Comparison of ENCODE assay signal across 19 cellular contexts in genomic region chr2:96131152-96131817, GRCh38. TPM values are rescaled to one million over a fixed set of nuclear protein-coding genes. Genes with fewer than 3 reads are reported as not detected.
DNase-seq lines count a peak whose midpoint lies in the region; ATAC-seq, FAIRE-seq and TF ChIP-seq lines count a peak whose summit lies in the region.
"Had no signal": no experiment of that assay in that cellular context is flagged by ENCODE, and none has a peak within 500 bp of the region (broad histone marks: within the 10 kb centered on the region; RNA-seq: fewer than 3 reads in every experiment).

No MANE protein-coding gene starts in this region.

- H3K4me3 ChIP-seq in KMS-11 (IDR thresholded peaks at IDR 0.05; ENCODE audit: insufficient read depth, low read depth, low read length) (no peak overlapping the region), HepG2 (replicated peaks in 1 of 3; ENCODE audit: insufficient read depth in 1 of 3, low read depth in 2 of 3, low read length in 3 of 3) (no peak overlapping the region), colonic mucosa (no peak overlapping the region)
- H3K4me3 ChIP-seq: A549; BLaER1 treated with 17β-estradiol and CSF1 and Interleukin-3, amounts not matched to agents 10 nM and 100 nM; spleen had no signal

- H2AFZ ChIP-seq in KMS-11 (ENCODE audit: low read depth) (peak overlapping the region; percentile 50), HepG2 (ENCODE audit: low read length) (no peak overlapping the region)

- peak overlapping the region; percentile 9; the same call in 1 of the 2 replicates for H3K9ac ChIP-seq in KMS-11
- no peak overlapping the region for H3K9ac ChIP-seq in HepG2 (ENCODE audit: insufficient read depth, low read depth, low read length)
- H3K9ac ChIP-seq in colonic mucosa (ENCODE audit: low read depth in 2 of 2, low read length in 2 of 2), result no peak overlapping the region
- H3K9ac ChIP-seq: BLaER1 treated with 17β-estradiol and CSF1 and Interleukin-3, amounts not matched to agents 10 nM and 100 nM had no signal

- peak overlapping the region; percentile 67 for H3K4me2 ChIP-seq in KMS-11
- no peak overlapping the region for H3K4me2 ChIP-seq in HepG2 (ENCODE audit: low read depth, low read length)
- H3K4me2 ChIP-seq: A549; BLaER1 treated with 17β-estradiol and CSF1 and Interleukin-3, amounts not matched to agents 10 nM and 100 nM had no signal

- peak overlapping the region; percentile 82 for H3K27ac Mint-ChIP-seq in activated CD4-positive, alpha-beta T cell treated with anti-CD3 and anti-CD28 coated beads, Interleukin-2, amount 10 ng/mL, durations not matched to agents 24 days and 14 days
- peak overlapping the region; percentile 40 for H3K27ac Mint-ChIP-seq in activated T-helper 1 cell treated with anti-CD3 and anti-CD28 coated beads, Interleukin-12 subunit alpha, Interleukin-12 subunit beta, Interleukin-2, Interleukin-4 antibody, amounts not matched to agents 30 ng/mL and 10 ng/mL and 1 ng/mL, durations not matched to agents 14 hours and 24 hours and 36 hours

- H3K9me3 ChIP-seq in HepG2 (ENCODE audit: low read length) (no peaks in the 10 kb centered on the region), colonic mucosa (no peaks in the 10 kb centered on the region)
- H3K9me3 ChIP-seq: A549; BLaER1 treated with 17β-estradiol and CSF1 and Interleukin-3, amounts not matched to agents 10 nM and 100 nM; spleen had no signal

- TF ChIP-seq CTCF in KMS-11 (conservative IDR thresholded peaks at IDR 0.05; ENCODE audit: low read depth, low read length) (no peak), HepG2 (CRISPR knock-in tag; IDR thresholded peaks at IDR 0.05) (no peak), colonic mucosa (IDR thresholded peaks at IDR 0.05) (no peak)

- CTCF ChIA-PET in HepG2 (lab: Yijun Ruan, JAX; ENCODE audit: low intra/inter-chr PET ratio, low total read pairs), result no interaction called here

- no peaks in the 10 kb centered on the region for H3K79me2 ChIP-seq in KMS-11 (ENCODE audit: insufficient read depth, low read depth)
- H3K79me2 ChIP-seq in HepG2 (ENCODE audit: insufficient read depth, low read length), result no peaks in the 10 kb centered on the region

- no peak for FAIRE-seq in HepG2 (lab: Jason Lieb, UNC)
- FAIRE-seq: A549 had no signal

- peak overlapping the region; percentile 24; the same call in 1 of the 2 replicates for H3K27ac ChIP-seq in KMS-11
- no peak overlapping the region for H3K27ac ChIP-seq in HepG2 (ENCODE audit: extremely low read length, insufficient read depth, low read length)
- no peak overlapping the region for H3K27ac ChIP-seq in colonic mucosa
- H3K27ac ChIP-seq: A549; BLaER1 treated with 17β-estradiol and CSF1 and Interleukin-3, amounts not matched to agents 10 nM and 100 nM; foreskin keratinocyte; RWPE1 had no signal

- 38% methylated on average over 10 of the region's 10 CpGs for WGBS in HepG2 (ENCODE audit: low lambda C conversion rate)

- TF ChIP-seq EP300 in HepG2 (IDR thresholded peaks at IDR 0.05; ENCODE audit: low read depth in 2 of 2, low read length in 2 of 2) (no peak), HepG2 (CRISPR knock-in tag; IDR thresholded peaks at IDR 0.05; ENCODE audit: borderline replicate concordance) (no peak)

- no peaks in the 10 kb centered on the region for H3K27me3 Mint-ChIP-seq in activated CD4-positive, alpha-beta T cell treated with anti-CD3 and anti-CD28 coated beads, Interleukin-2, amount 10 ng/mL, durations not matched to agents 24 days and 14 days
- H3K27me3 Mint-ChIP-seq in activated T-helper 1 cell treated with anti-CD3 and anti-CD28 coated beads, Interleukin-12 subunit alpha, Interleukin-12 subunit beta, Interleukin-2, Interleukin-4 antibody, amounts not matched to agents 30 ng/mL and 10 ng/mL and 1 ng/mL, durations not matched to agents 14 hours and 24 hours and 36 hours (ENCODE audit: insufficient read depth), result no peaks in the 10 kb centered on the region

- no peaks in the 10 kb centered on the region for H3K9me3 Mint-ChIP-seq in activated CD4-positive, alpha-beta T cell treated with anti-CD3 and anti-CD28 coated beads, Interleukin-2, amount 10 ng/mL, durations not matched to agents 24 days and 14 days
- H3K9me3 Mint-ChIP-seq in activated T-helper 1 cell treated with anti-CD3 and anti-CD28 coated beads, Interleukin-12 subunit alpha, Interleukin-12 subunit beta, Interleukin-2, Interleukin-4 antibody, amounts not matched to agents 30 ng/mL and 10 ng/mL and 1 ng/mL, durations not matched to agents 14 hours and 24 hours and 36 hours, result no peaks in the 10 kb centered on the region
- H3K9me3 Mint-ChIP-seq: neural crest cell had no signal

- peaks cover 18% of the 10 kb centered on the region for H3K4me1 ChIP-seq in KMS-11 (ENCODE audit: low read depth, poor library complexity, severe bottlenecking)
- no peaks in the 10 kb centered on the region for H3K4me1 ChIP-seq in HepG2 (ENCODE audit: insufficient read depth, low read length)
- no peaks in the 10 kb centered on the region for H3K4me1 ChIP-seq in colonic mucosa
- H3K4me1 ChIP-seq: A549, foreskin keratinocyte, spleen had no signal

- POLR2A ChIA-PET in HepG2 (lab: Yijun Ruan, JAX), result no interaction called here

- H3K4me1 Mint-ChIP-seq in activated CD4-positive, alpha-beta T cell treated with anti-CD3 and anti-CD28 coated beads, Interleukin-2, amount 10 ng/mL, durations not matched to agents 24 days and 14 days, result peaks cover 16% of the 10 kb centered on the region
- H3K4me1 Mint-ChIP-seq in activated T-helper 1 cell treated with anti-CD3 and anti-CD28 coated beads, Interleukin-12 subunit alpha, Interleukin-12 subunit beta, Interleukin-2, Interleukin-4 antibody, amounts not matched to agents 30 ng/mL and 10 ng/mL and 1 ng/mL, durations not matched to agents 14 hours and 24 hours and 36 hours (ENCODE audit: low read depth), result peaks cover 12% of the 10 kb centered on the region
- H3K4me1 Mint-ChIP-seq: neural crest cell had no signal

- TF ChIP-seq RAD21 in HepG2 (CRISPR knock-in tag; IDR thresholded peaks at IDR 0.05), result no peak

- no peak for TF ChIP-seq POLR2A in HepG2 (IDR thresholded peaks at IDR 0.05; ENCODE audit: insufficient read depth in 1 of 2, low read depth in 2 of 2, low read length in 2 of 2)

- H3K27me3 ChIP-seq in KMS-11 (ENCODE audit: insufficient read depth, low read depth) (no peaks in the 10 kb centered on the region), HepG2 (ENCODE audit: control insufficient read depth in 1 of 2, insufficient read depth in 2 of 2, low read length in 2 of 2) (peaks cover 25 to 69% of the 10 kb centered on the region in 2 experiments), colonic mucosa (no peaks in the 10 kb centered on the region)
- H3K27me3 ChIP-seq: BLaER1 treated with 17β-estradiol and CSF1 and Interleukin-3, amounts not matched to agents 10 nM and 100 nM; spleen had no signal

- H3K4me3 Mint-ChIP-seq in activated CD4-positive, alpha-beta T cell treated with anti-CD3 and anti-CD28 coated beads, Interleukin-2, amount 10 ng/mL, durations not matched to agents 24 days and 14 days, result peak overlapping the region; percentile 21
- H3K4me3 Mint-ChIP-seq in activated T-helper 1 cell treated with anti-CD3 and anti-CD28 coated beads, Interleukin-12 subunit alpha, Interleukin-12 subunit beta, Interleukin-2, Interleukin-4 antibody, amounts not matched to agents 30 ng/mL and 10 ng/mL and 1 ng/mL, durations not matched to agents 14 hours and 24 hours and 36 hours, result no peak overlapping the region
- H3K4me3 Mint-ChIP-seq: neural crest cell had no signal

- in situ Hi-C loops in HepG2 (cut with HindIII; ENCODE audit: extremely low pct_ligation_motif_present, low pct_unique_long_range_greater_than_20kb), result loop anchor here (25.0 kb wide), 1 partner anchor 381 kb away; the partner anchor contains the start of gene NEURL3
- in situ Hi-C loops in G401 (cut with HindIII; ENCODE audit: low sequenced_read_pairs), result no loop called here

- no peaks in the 10 kb centered on the region for H3K36me3 ChIP-seq in KMS-11 (ENCODE audit: insufficient read depth)
- no peaks in the 10 kb centered on the region for H3K36me3 ChIP-seq in HepG2 (replicated peaks in 1 of 2; ENCODE audit: control insufficient read depth in 1 of 2, insufficient read depth in 2 of 2, low read length in 2 of 2)
- H3K36me3 ChIP-seq in colonic mucosa, result no peaks in the 10 kb centered on the region
- H3K36me3 ChIP-seq: BLaER1 treated with 17β-estradiol and CSF1 and Interleukin-3, amounts not matched to agents 10 nM and 100 nM had no signal

- peaks cover 9% of the 10 kb centered on the region for H3K36me3 Mint-ChIP-seq in activated CD4-positive, alpha-beta T cell treated with anti-CD3 and anti-CD28 coated beads, Interleukin-2, amount 10 ng/mL, durations not matched to agents 24 days and 14 days (ENCODE audit: low read depth)
- peaks cover 6% of the 10 kb centered on the region for H3K36me3 Mint-ChIP-seq in activated T-helper 1 cell treated with anti-CD3 and anti-CD28 coated beads, Interleukin-12 subunit alpha, Interleukin-12 subunit beta, Interleukin-2, Interleukin-4 antibody, amounts not matched to agents 30 ng/mL and 10 ng/mL and 1 ng/mL, durations not matched to agents 14 hours and 24 hours and 36 hours (ENCODE audit: low read depth)

- ATAC-seq in HepG2, result no peak
- ATAC-seq: A549, foreskin keratinocyte, HCT116 had no signal

- no peak for DNase-seq in activated CD4-positive, alpha-beta T cell treated with anti-CD3 and anti-CD28 coated beads, Interleukin-2, amount 10 ng/mL, durations not matched to agents 24 days and 14 days
- DNase-seq in activated CD4-positive, alpha-beta T cell treated with anti-CD3 and anti-CD28 coated beads for 1 hour, result no peak
- no peak for DNase-seq in activated T-helper 1 cell treated with anti-CD3 and anti-CD28 coated beads, Interleukin-12 subunit alpha, Interleukin-12 subunit beta, Interleukin-2, Interleukin-4 antibody, amounts not matched to agents 30 ng/mL and 10 ng/mL and 1 ng/mL, durations not matched to agents 14 hours and 24 hours and 36 hours (ENCODE audit: low spot score)
- peak; percentile 49 for DNase-seq in stimulated activated CD4-positive, alpha-beta T cell treated with anti-CD3 and anti-CD28 coated beads, Interleukin-1b, Interleukin-23, amount 100 ng/mL, for 48 hours
- DNase-seq in HepG2 (ENCODE audit: low spot score) (no peak), G401 (ENCODE audit: low spot score) (no peak), colonic mucosa (no peak)
- DNase-seq: aorta, cerebellar nuclear complex, foreskin keratinocyte, spleen, SW 1271 had no signal

- intact Hi-C loops in activated CD4-positive, alpha-beta T cell treated with anti-CD3 and anti-CD28 coated beads, Interleukin-2, amount 10 ng/mL, durations not matched to agents 24 days and 14 days (cut with micrococcal nuclease), result no loop called here
- intact Hi-C loops in activated T-helper 1 cell treated with anti-CD3 and anti-CD28 coated beads, Interleukin-12 subunit alpha, Interleukin-12 subunit beta, Interleukin-2, Interleukin-4 antibody, amounts not matched to agents 30 ng/mL and 10 ng/mL and 1 ng/mL, durations not matched to agents 14 hours and 24 hours and 36 hours (cut with micrococcal nuclease), result no loop called here
- intact Hi-C loops in HepG2 (cut with micrococcal nuclease; ENCODE audit: unreplicated experiment), result no loop called here
- intact Hi-C loops in colonic mucosa (cut with DNase I), result no loop called here

- BruUV-seq in HepG2 (replicated peaks; lab: Mats Ljungman, UMichigan), result no TSS peak

- no peaks in the 10 kb centered on the region for H4K20me1 ChIP-seq in KMS-11 (ENCODE audit: insufficient read depth)
- H4K20me1 ChIP-seq in HepG2 (ENCODE audit: insufficient read depth, low read length), result no peaks in the 10 kb centered on the region
- H4K20me1 ChIP-seq: BLaER1 treated with 17β-estradiol and CSF1 and Interleukin-3, amounts not matched to agents 10 nM and 100 nM had no signal

RNA-seq across cellular contexts. Expression of gene ASTL, which starts 7.0 kb away (rescaled TPM):
- total RNA-seq in activated CD4-positive, alpha-beta T cell treated with anti-CD3 and anti-CD28 coated beads, Interleukin-2, amount 10 ng/mL, durations not matched to agents 24 days and 14 days, result 2.4 and 3.4 TPM in 2 replicates
- 2.0 and 2.9 TPM in 2 replicates for total RNA-seq in activated T-helper 1 cell treated with anti-CD3 and anti-CD28 coated beads, Interleukin-12 subunit alpha, Interleukin-12 subunit beta, Interleukin-2, Interleukin-4 antibody, amounts not matched to agents 30 ng/mL and 10 ng/mL and 1 ng/mL, durations not matched to agents 14 hours and 24 hours and 36 hours
- total RNA-seq in HepG2 (2016; rRNA removed; fragmentation: Illumina TruSeq; extraction: Trizol) (not detected in 2 replicates), colonic mucosa (under 1 TPM in 1 of 2 donors, not detected in 1; 0.82 TPM)
- total RNA-seq in HepG2 (2016; cell fraction: cytosol; rRNA removed; fragmentation: Illumina TruSeq; extraction: Trizol; ENCODE audit: low read depth), result not detected in 2 replicates
- total RNA-seq in HepG2 (2016; cell fraction: insoluble cytoplasmic fraction; rRNA removed; fragmentation: Illumina TruSeq; extraction: Trizol), result not detected in 2 replicates
- total RNA-seq in HepG2 (2016; cell fraction: membrane; rRNA removed; fragmentation: Illumina TruSeq; extraction: Trizol), result not detected in 2 replicates
- not detected in 2 replicates for total RNA-seq in HepG2 (2016; cell fraction: nucleus; rRNA removed; fragmentation: Illumina TruSeq; extraction: Trizol)
- polyA plus RNA-seq in HepG2 (2011; rRNA removed), result not detected in 2 replicates
- polyA plus RNA-seq in HepG2 (2011; cell fraction: cytosol; rRNA removed), result not detected in 2 replicates
- not detected in 2 replicates for polyA plus RNA-seq in HepG2 (2011; cell fraction: nucleus; rRNA removed)
- polyA plus RNA-seq in HepG2 (2012), result not detected in 2 replicates
- not detected in 2 replicates for polyA plus RNA-seq in HepG2 (2016; cell fraction: cytosol; fragmentation: Illumina TruSeq; extraction: Trizol; ENCODE audit: low read depth)
- not detected in 2 replicates for polyA plus RNA-seq in HepG2 (2016; cell fraction: insoluble cytoplasmic fraction; fragmentation: Illumina TruSeq; extraction: Trizol; ENCODE audit: low read depth)
- polyA plus RNA-seq in HepG2 (2016; cell fraction: membrane; fragmentation: Illumina TruSeq; extraction: Trizol; ENCODE audit: low read depth), result not detected in 2 replicates
- not detected in 2 replicates for polyA plus RNA-seq in HepG2 (2016; cell fraction: nucleus; fragmentation: Illumina TruSeq; extraction: Trizol; ENCODE audit: insufficient read depth, low read depth)
- polyA minus RNA-seq in HepG2 (2011; rRNA and poly(A)+ RNA removed; ENCODE audit: low replicate concordance), result 1.6 TPM in 1 of 2 replicates, not detected in the other
- not detected in 2 replicates for polyA minus RNA-seq in HepG2 (2011; cell fraction: cytosol; rRNA and poly(A)+ RNA removed)
- polyA minus RNA-seq in HepG2 (2011; cell fraction: nucleus; rRNA and poly(A)+ RNA removed), result not detected in 2 replicates
- total RNA-seq in G401 (2014; rRNA removed; shearing (Covaris generic)), result 2.6 TPM in 1 of 2 replicates, not detected in the other
- total RNA-seq: foreskin keratinocyte, mesenteric fat pad, neural crest cell had no signal
- polyA plus RNA-seq: A549, aorta, foreskin keratinocyte had no signal

RNA-seq across cellular contexts. Expression of gene DUSP2, which starts 14.0 kb away (rescaled TPM):
- 436 and 445 TPM in 2 replicates for total RNA-seq in activated CD4-positive, alpha-beta T cell treated with anti-CD3 and anti-CD28 coated beads, Interleukin-2, amount 10 ng/mL, durations not matched to agents 24 days and 14 days
- total RNA-seq in activated T-helper 1 cell treated with anti-CD3 and anti-CD28 coated beads, Interleukin-12 subunit alpha, Interleukin-12 subunit beta, Interleukin-2, Interleukin-4 antibody, amounts not matched to agents 30 ng/mL and 10 ng/mL and 1 ng/mL, durations not matched to agents 14 hours and 24 hours and 36 hours, result 494 and 500 TPM in 2 replicates
- not detected in 2 replicates for total RNA-seq in HepG2 (2016; rRNA removed; fragmentation: Illumina TruSeq; extraction: Trizol)
- not detected in 2 replicates for total RNA-seq in HepG2 (2016; cell fraction: cytosol; rRNA removed; fragmentation: Illumina TruSeq; extraction: Trizol; ENCODE audit: low read depth)
- total RNA-seq in HepG2 (2016; cell fraction: insoluble cytoplasmic fraction; rRNA removed; fragmentation: Illumina TruSeq; extraction: Trizol), result not detected in 2 replicates
- not detected in 2 replicates for total RNA-seq in HepG2 (2016; cell fraction: membrane; rRNA removed; fragmentation: Illumina TruSeq; extraction: Trizol)
- total RNA-seq in HepG2 (2016; cell fraction: nucleus; rRNA removed; fragmentation: Illumina TruSeq; extraction: Trizol), result not detected in 2 replicates
- polyA plus RNA-seq in HepG2 (2011; rRNA removed), result not detected in 2 replicates
- polyA plus RNA-seq in HepG2 (2011; cell fraction: cytosol; rRNA removed), result 0.04 TPM in 1 of 2 replicates, not detected in the other
- 0.12 and 0.18 TPM in 2 replicates for polyA plus RNA-seq in HepG2 (2011; cell fraction: nucleus; rRNA removed)
- not detected in 2 replicates for polyA plus RNA-seq in HepG2 (2012)
- polyA plus RNA-seq in HepG2 (2016; cell fraction: cytosol; fragmentation: Illumina TruSeq; extraction: Trizol; ENCODE audit: low read depth), result not detected in 2 replicates
- polyA plus RNA-seq in HepG2 (2016; cell fraction: insoluble cytoplasmic fraction; fragmentation: Illumina TruSeq; extraction: Trizol; ENCODE audit: low read depth), result not detected in 2 replicates
- not detected in 2 replicates for polyA plus RNA-seq in HepG2 (2016; cell fraction: membrane; fragmentation: Illumina TruSeq; extraction: Trizol; ENCODE audit: low read depth)
- not detected in 2 replicates for polyA plus RNA-seq in HepG2 (2016; cell fraction: nucleus; fragmentation: Illumina TruSeq; extraction: Trizol; ENCODE audit: insufficient read depth, low read depth)
- 103 TPM in 1 of 2 replicates, not detected in the other for polyA minus RNA-seq in HepG2 (2011; rRNA and poly(A)+ RNA removed; ENCODE audit: low replicate concordance)
- 0.69 and 1.3 TPM in 2 replicates for polyA minus RNA-seq in HepG2 (2011; cell fraction: cytosol; rRNA and poly(A)+ RNA removed)
- 0.25 and 0.52 TPM in 2 replicates for polyA minus RNA-seq in HepG2 (2011; cell fraction: nucleus; rRNA and poly(A)+ RNA removed)
- total RNA-seq in G401 (2014; rRNA removed; shearing (Covaris generic)), result 37.2 and 44.4 TPM in 2 replicates
- 1 to 10 TPM; 1.6 to 5.1 TPM for total RNA-seq in colonic mucosa

RNA-seq across cellular contexts. Expression of gene ADRA2B, which starts 14.9 kb away (rescaled TPM):
- 0.21 TPM in 2 replicates for total RNA-seq in activated CD4-positive, alpha-beta T cell treated with anti-CD3 and anti-CD28 coated beads, Interleukin-2, amount 10 ng/mL, durations not matched to agents 24 days and 14 days
- total RNA-seq in activated T-helper 1 cell treated with anti-CD3 and anti-CD28 coated beads, Interleukin-12 subunit alpha, Interleukin-12 subunit beta, Interleukin-2, Interleukin-4 antibody, amounts not matched to agents 30 ng/mL and 10 ng/mL and 1 ng/mL, durations not matched to agents 14 hours and 24 hours and 36 hours, result 0.12 and 0.21 TPM in 2 replicates
- not detected in 2 replicates for total RNA-seq in HepG2 (2016; rRNA removed; fragmentation: Illumina TruSeq; extraction: Trizol)
- total RNA-seq in HepG2 (2016; cell fraction: cytosol; rRNA removed; fragmentation: Illumina TruSeq; extraction: Trizol; ENCODE audit: low read depth), result not detected in 2 replicates
- not detected in 2 replicates for total RNA-seq in HepG2 (2016; cell fraction: insoluble cytoplasmic fraction; rRNA removed; fragmentation: Illumina TruSeq; extraction: Trizol)
- total RNA-seq in HepG2 (2016; cell fraction: membrane; rRNA removed; fragmentation: Illumina TruSeq; extraction: Trizol), result not detected in 2 replicates
- not detected in 2 replicates for total RNA-seq in HepG2 (2016; cell fraction: nucleus; rRNA removed; fragmentation: Illumina TruSeq; extraction: Trizol)
- not detected in 2 replicates for polyA plus RNA-seq in HepG2 (2011; rRNA removed)
- not detected in 2 replicates for polyA plus RNA-seq in HepG2 (2011; cell fraction: cytosol; rRNA removed)
- 0.10 TPM in 1 of 2 replicates, not detected in the other for polyA plus RNA-seq in HepG2 (2011; cell fraction: nucleus; rRNA removed)
- not detected in 2 replicates for polyA plus RNA-seq in HepG2 (2012)
- not detected in 2 replicates for polyA plus RNA-seq in HepG2 (2016; cell fraction: cytosol; fragmentation: Illumina TruSeq; extraction: Trizol; ENCODE audit: low read depth)
- not detected in 2 replicates for polyA plus RNA-seq in HepG2 (2016; cell fraction: insoluble cytoplasmic fraction; fragmentation: Illumina TruSeq; extraction: Trizol; ENCODE audit: low read depth)
- not detected in 2 replicates for polyA plus RNA-seq in HepG2 (2016; cell fraction: membrane; fragmentation: Illumina TruSeq; extraction: Trizol; ENCODE audit: low read depth)
- polyA plus RNA-seq in HepG2 (2016; cell fraction: nucleus; fragmentation: Illumina TruSeq; extraction: Trizol; ENCODE audit: insufficient read depth, low read depth), result not detected in 2 replicates
- 0.07 TPM in 1 of 2 replicates, not detected in the other for polyA minus RNA-seq in HepG2 (2011; rRNA and poly(A)+ RNA removed; ENCODE audit: low replicate concordance)
- polyA minus RNA-seq in HepG2 (2011; cell fraction: cytosol; rRNA and poly(A)+ RNA removed), result not detected in 2 replicates
- polyA minus RNA-seq in HepG2 (2011; cell fraction: nucleus; rRNA and poly(A)+ RNA removed), result not detected in 2 replicates
- 0.37 TPM in 1 of 2 replicates, not detected in the other for total RNA-seq in G401 (2014; rRNA removed; shearing (Covaris generic))
- under 1 TPM; 0.54 to 0.90 TPM for total RNA-seq in colonic mucosa
